Comparison of ENCODE assay signal across 21 cellular contexts in the genomic region with DNA sequence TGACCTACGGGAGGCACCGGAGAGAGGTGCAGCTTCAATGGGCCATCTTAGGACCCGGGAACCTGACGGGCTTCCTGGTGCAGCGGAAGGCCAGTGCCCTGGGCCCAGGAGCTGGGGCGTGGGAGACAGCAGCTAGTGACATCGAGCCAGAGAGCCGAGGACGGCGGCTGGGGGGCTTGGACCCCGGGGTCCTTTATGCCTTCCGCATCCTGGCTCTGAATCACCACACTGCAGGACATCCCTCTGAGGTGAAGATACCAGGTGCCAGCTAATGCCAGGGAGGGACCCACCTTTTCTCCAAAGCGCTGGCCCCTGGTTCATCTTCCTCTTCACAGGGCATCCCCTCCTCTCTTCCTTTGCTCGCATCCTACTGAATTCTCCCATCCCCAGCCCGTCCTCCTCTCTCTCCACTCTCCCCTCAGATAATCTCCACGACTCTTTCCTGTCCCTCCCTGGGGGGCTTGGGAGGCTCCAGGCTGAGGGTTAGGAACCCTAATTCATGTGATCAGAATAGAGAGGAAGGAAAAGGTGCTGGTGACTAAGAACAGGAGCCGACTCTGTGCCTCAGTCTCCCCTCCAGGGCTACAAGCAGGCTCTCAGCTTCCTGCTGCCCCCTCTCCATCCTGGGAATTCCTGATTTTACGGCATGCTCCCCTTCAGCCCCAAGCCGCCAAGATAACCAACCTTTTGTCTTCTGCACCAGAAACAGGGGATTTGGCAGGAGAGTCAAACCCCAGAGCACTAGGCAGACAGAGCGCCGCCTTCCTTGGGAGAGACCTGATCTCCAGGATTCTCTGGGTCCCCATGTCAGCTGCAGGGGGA. TPM values are rescaled to one million over a fixed set of nuclear protein-coding genes. Genes with fewer than 3 reads are reported as not detected.
A peak's percentile ranks its signal among the peaks of the same experiment; 100 is the strongest.
DNase-seq lines count a peak whose midpoint lies in the region; ATAC-seq and TF ChIP-seq lines count a peak whose summit lies in the region.
"Had no signal": no experiment of that assay in that cellular context is flagged by ENCODE, and none has a peak within 500 bp of the region (broad histone marks: within the 10 kb centered on the region; RNA-seq: fewer than 3 reads in every experiment).

No MANE protein-coding gene starts in this region.

- H3K27me3 ChIP-seq in H7 (ENCODE audit: control insufficient read depth, insufficient read depth, low read length) (no peaks in the 10 kb centered on the region), RWPE2 (ENCODE audit: insufficient read depth, poor library complexity, severe bottlenecking) (no peaks in the 10 kb centered on the region), esophagus muscularis mucosa (no peaks in the 10 kb centered on the region)
- H3K27me3 ChIP-seq: BLaER1 treated with 17β-estradiol and CSF1 and Interleukin-3, amounts not matched to agents 10 nM and 100 nM had no signal

- ATAC-seq in RWPE2 (ENCODE audit: low read depth), result no peak
- no peak for ATAC-seq in stimulated activated naive CD8-positive, alpha-beta T cell treated with anti-CD3 and anti-CD28 coated beads, Interleukin-15, Interleukin-2, amounts not matched to agents 100 U/mL and 50 U/mL, for 24 hours
- ATAC-seq: GM12878 had no signal

- no peak for TF ChIP-seq EP300 in esophagus muscularis mucosa (IDR thresholded peaks at IDR 0.05)

- intact Hi-C loops in esophagus muscularis mucosa (cut with DNase I), result loop anchor here (5.0 kb wide), 1 partner anchor 108 kb away; a partner anchor contains a TSS
- intact Hi-C loops in posterior vena cava (cut with DNase I), result no loop called here

- TF ChIP-seq POLR2A in esophagus muscularis mucosa (IDR thresholded peaks at IDR 0.05; ENCODE audit: low read depth), result no peak

- peak overlapping the region; percentile 73 for H3K27ac ChIP-seq in RWPE2 (ENCODE audit: poor library complexity, severe bottlenecking)
- no peak overlapping the region for H3K27ac ChIP-seq in esophagus muscularis mucosa (replicated peaks in 1 of 4)
- H3K27ac ChIP-seq: BLaER1 treated with 17β-estradiol and CSF1 and Interleukin-3, amounts not matched to agents 10 nM and 100 nM; HL-60 had no signal

- 92% methylated on average over 16 of the region's 21 CpGs for WGBS in esophagus muscularis mucosa

- no peak for TF ChIP-seq CTCF in RWPE2 (IDR thresholded peaks at IDR 0.05; ENCODE audit: poor library complexity, severe bottlenecking)
- TF ChIP-seq CTCF in esophagus muscularis mucosa (IDR thresholded peaks at IDR 0.05), result no peak

- no peaks in the 10 kb centered on the region for H3K36me3 ChIP-seq in H7 (replicated peaks; ENCODE audit: control insufficient read depth, insufficient read depth, low read length)
- H3K36me3 ChIP-seq in RWPE2 (ENCODE audit: low read depth), result no peaks in the 10 kb centered on the region
- peaks cover 0 to 23% (median 7%) of the 10 kb centered on the region in 4 donors for H3K36me3 ChIP-seq in esophagus muscularis mucosa
- H3K36me3 ChIP-seq: BLaER1 treated with 17β-estradiol and CSF1 and Interleukin-3, amounts not matched to agents 10 nM and 100 nM had no signal

- no peak overlapping the region for H3K4me3 ChIP-seq in H7 (ENCODE audit: insufficient read depth, low read depth, low read length)
- H3K4me3 ChIP-seq in RWPE2 (ENCODE audit: severe bottlenecking), result no peak overlapping the region
- no peak overlapping the region for H3K4me3 ChIP-seq in esophagus muscularis mucosa
- H3K4me3 ChIP-seq: BLaER1 treated with 17β-estradiol and CSF1 and Interleukin-3, amounts not matched to agents 10 nM and 100 nM; GM12878 had no signal

- H3K9me3 ChIP-seq in RWPE2 (ENCODE audit: severe bottlenecking) (no peaks in the 10 kb centered on the region), esophagus muscularis mucosa (no peaks in the 10 kb centered on the region)
- H3K9me3 ChIP-seq: BLaER1 treated with 17β-estradiol and CSF1 and Interleukin-3, amounts not matched to agents 10 nM and 100 nM had no signal

- peaks cover 18% of the 10 kb centered on the region for H3K4me1 ChIP-seq in RWPE2 (ENCODE audit: insufficient read depth, poor library complexity, severe bottlenecking)
- H3K4me1 ChIP-seq in esophagus muscularis mucosa, result peaks cover 19 to 37% (median 32%) of the 10 kb centered on the region in 4 donors

- peak; percentile 53 for DNase-seq in H7
- no peak for DNase-seq in RWPE2 (ENCODE audit: low spot score)
- DNase-seq in esophagus muscularis mucosa (ENCODE audit: extremely low spot score), result peak; percentile 89
- DNase-seq in posterior vena cava (ENCODE audit: low spot score), result peak; percentile 69
- no peak for DNase-seq in activated naive CD4-positive, alpha-beta T cell treated with Interleukin-2 at 50 U/mL for 16 hours
- no peak for DNase-seq in stimulated activated naive CD8-positive, alpha-beta T cell treated with anti-CD3 and anti-CD28 coated beads, Interleukin-15, Interleukin-2, amounts not matched to agents 100 U/mL and 50 U/mL, for 24 hours
- DNase-seq: CD8-positive, alpha-beta memory T cell; COR-L47; DMS 273 treated with DMSO at 0.1 percent for 48 hours; DMS53; DND-41; EL; GOT3; H9 had no signal

RNA-seq across cellular contexts. Expression of a gene that starts 8.5 kb away (rescaled TPM):
- total RNA-seq in H7 (2014; rRNA removed; shearing (Covaris generic)), result not detected in 2 replicates
- total RNA-seq in esophagus muscularis mucosa (under 1 TPM in 3 of 4 donors, not detected in 1; 0.33 to 0.57 (median 0.39) TPM), posterior vena cava (under 1 TPM in 1 of 2 donors, not detected in 1; 0.14 TPM)
- total RNA-seq: A172; B cell; CD8-positive, alpha-beta memory T cell; G401; GM12878; H9; HT1080 had no signal

RNA-seq across cellular contexts. Expression of a gene that starts 50.0 kb away (rescaled TPM):
- 6.7 and 8.5 TPM in 2 replicates for total RNA-seq in H7 (2014; rRNA removed; shearing (Covaris generic))
- total RNA-seq in esophagus muscularis mucosa (under 1 TPM in 2 of 4 donors, not detected in 2; 0.06 to 0.17 TPM), posterior vena cava (not detected)
- total RNA-seq: A172, B cell, G401, GM12878, HT1080 had no signal

RNA-seq across cellular contexts. Expression of a gene that starts 51.3 kb away (rescaled TPM):
- 12.7 and 19.0 TPM in 2 replicates for total RNA-seq in H7 (2014; rRNA removed; shearing (Covaris generic))
- total RNA-seq in esophagus muscularis mucosa (10 to 100 TPM in 1 of 4 donors, 1 to 10 TPM in 3; 7.1 to 20.2 (median 8.5) TPM), posterior vena cava (1 to 10 TPM; 7.1 to 9.1 TPM)

Comparison
In these comparisons a context has a peak if more than half of its experiments do, and no peak if none do; other contexts are left out.
1. DNase-seq: peak in H7 (single experiment), esophagus muscularis mucosa (single experiment) and posterior vena cava (single experiment); none in RWPE2 (single experiment), activated naive CD4-positive, alpha-beta T cell treated with Interleukin-2 at 50 U/mL for 16 hours (single experiment) and stimulated activated naive CD8-positive, alpha-beta T cell treated with anti-CD3 and anti-CD28 coated beads, Interleukin-15, Interleukin-2, amounts not matched to agents 100 U/mL and 50 U/mL, for 24 hours (single experiment).